17 cellular contexts compared by ENCODE assay signal in the genomic region with DNA sequence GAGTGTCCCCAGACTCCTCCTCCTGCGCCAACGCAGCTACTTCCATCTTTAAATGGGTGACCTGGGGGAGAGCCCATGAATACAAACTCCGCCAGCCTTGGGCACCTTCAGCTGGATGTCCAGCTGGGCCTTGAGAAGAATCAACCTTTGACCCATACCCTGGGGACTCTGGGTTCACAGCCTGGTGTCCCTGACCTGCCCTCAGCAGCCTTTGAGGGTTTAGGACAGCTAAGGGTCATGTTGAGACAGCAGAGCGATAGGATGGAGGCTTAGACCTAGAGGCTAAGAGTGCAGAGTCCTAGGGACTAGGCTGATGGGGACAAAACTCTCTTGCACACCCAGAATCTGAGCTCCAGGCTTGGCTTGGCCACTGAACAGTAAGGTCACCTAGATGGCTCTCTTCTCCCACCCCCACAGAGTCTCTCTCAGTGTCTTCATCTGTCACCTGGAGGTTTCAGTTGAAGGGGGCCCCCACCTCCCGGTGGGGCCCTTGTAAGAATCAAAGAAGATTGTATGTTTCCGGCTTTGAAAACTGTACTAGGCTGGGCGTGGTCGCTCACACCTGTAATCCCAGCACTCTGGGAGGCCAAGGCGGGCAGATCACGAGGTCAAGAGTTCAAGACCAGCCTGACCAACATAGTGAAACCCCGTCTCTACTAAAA. TPM values are rescaled to one million over a fixed set of nuclear protein-coding genes. Genes with fewer than 3 reads are reported as not detected.
A peak's percentile ranks its signal among the peaks of the same experiment; 100 is the strongest.
DNase-seq lines count a peak whose midpoint lies in the region; ATAC-seq and TF ChIP-seq lines count a peak whose summit lies in the region.
"Had no signal": no experiment of that assay in that cellular context is flagged by ENCODE, and none has a peak within 500 bp of the region (broad histone marks: within the 10 kb centered on the region; RNA-seq: fewer than 3 reads in every experiment).

No MANE protein-coding gene starts in this region.

- ATAC-seq in GM21786 (IDR thresholded peaks at IDR 0.05; ENCODE audit: unreplicated experiment), result peak; percentile 49
- ATAC-seq in naive thymus-derived CD4-positive, alpha-beta T cell, result no peak
- ATAC-seq: SK-N-SH treated with all-trans-retinoic acid at 6 μM for 48 hours had no signal

- no peaks in the 10 kb centered on the region for H3K9me3 ChIP-seq in naive thymus-derived CD4-positive, alpha-beta T cell (ENCODE audit: control insufficient read depth in 2 of 3, low read length in 3 of 3)
- H3K9me3 ChIP-seq in right atrium auricular region, result no peaks in the 10 kb centered on the region

- no peaks in the 10 kb centered on the region for H3K27me3 ChIP-seq in naive thymus-derived CD4-positive, alpha-beta T cell (ENCODE audit: control insufficient read depth in 2 of 2, insufficient read depth in 2 of 2, low read length in 2 of 2)
- H3K27me3 ChIP-seq in right atrium auricular region, result no peaks in the 10 kb centered on the region

- H3K36me3 Mint-ChIP-seq in activated CD4-positive, alpha-beta T cell treated with anti-CD3 and anti-CD28 coated beads, Interleukin-2, amount 10 ng/mL, durations not matched to agents 24 days and 14 days (ENCODE audit: low read depth), result peaks cover 7% of the 10 kb centered on the region
- H3K36me3 Mint-ChIP-seq in activated CD4-positive, alpha-beta memory T cell treated with anti-CD3 and anti-CD28 coated beads for 36 hours, result no peaks in the 10 kb centered on the region
- H3K36me3 Mint-ChIP-seq in naive thymus-derived CD4-positive, alpha-beta T cell, result peaks cover 0 to 4% (median 0%) of the 10 kb centered on the region in 5 donors
- H3K36me3 Mint-ChIP-seq: type B pancreatic cell had no signal

- H3K27ac Mint-ChIP-seq in activated CD4-positive, alpha-beta T cell treated with anti-CD3 and anti-CD28 coated beads, Interleukin-2, amount 10 ng/mL, durations not matched to agents 24 days and 14 days, result peak overlapping the region; percentile 65
- peak overlapping the region; percentile 78 for H3K27ac Mint-ChIP-seq in activated CD4-positive, alpha-beta memory T cell treated with anti-CD3 and anti-CD28 coated beads for 36 hours
- peak overlapping the region; percentile 68 to 95 (median 87) for H3K27ac Mint-ChIP-seq in naive thymus-derived CD4-positive, alpha-beta T cell
- H3K27ac Mint-ChIP-seq: activated B cell treated with CpG ODN at 0.5 μM for 24 hours, type B pancreatic cell had no signal

- no peak for DNase-seq in activated CD4-positive, alpha-beta T cell treated with anti-CD3 and anti-CD28 coated beads, Interleukin-2, amount 10 ng/mL, durations not matched to agents 24 days and 14 days
- DNase-seq in activated CD4-positive, alpha-beta T cell treated with anti-CD3 and anti-CD28 coated beads for 4 hours, result no peak
- peak; percentile 44 for DNase-seq in activated CD4-positive, alpha-beta memory T cell treated with anti-CD3 and anti-CD28 coated beads for 36 hours
- DNase-seq in naive thymus-derived CD4-positive, alpha-beta T cell, result no peak
- DNase-seq in right atrium auricular region (ENCODE audit: low spot score) (no peak), NCI-H69 (lab: John Stamatoyannopoulos, UW) (no peak), NCI-H510A (lab: John Stamatoyannopoulos, UW) (no peak)
- DNase-seq: activated B cell treated with CpG ODN at 0.5 μM for 24 hours; activated effector memory CD4-positive, alpha-beta T cell treated with Interleukin-2 at 50 U/mL for 16 hours; caudate nucleus; kidney glomerular epithelial cell; NCI-H2081 treated with DMSO at 0.1 percent for 48 hours; NK-92 treated with Interleukin-12 subunit alpha and Interleukin-12 subunit beta, amount 100 ng/mL, for 24 hours had no signal

- H3K4me3 ChIP-seq in naive thymus-derived CD4-positive, alpha-beta T cell (ENCODE audit: low read length), result no peak overlapping the region
- no peak overlapping the region for H3K4me3 ChIP-seq in right atrium auricular region

- no peak overlapping the region for H3K4me3 Mint-ChIP-seq in activated CD4-positive, alpha-beta T cell treated with anti-CD3 and anti-CD28 coated beads, Interleukin-2, amount 10 ng/mL, durations not matched to agents 24 days and 14 days
- no peak overlapping the region for H3K4me3 Mint-ChIP-seq in activated CD4-positive, alpha-beta memory T cell treated with anti-CD3 and anti-CD28 coated beads for 36 hours
- peak overlapping the region; percentile 30 to 72 (median 67) for H3K4me3 Mint-ChIP-seq in naive thymus-derived CD4-positive, alpha-beta T cell
- H3K4me3 Mint-ChIP-seq: activated B cell treated with CpG ODN at 0.5 μM for 24 hours, type B pancreatic cell had no signal

- intact Hi-C loops in activated CD4-positive, alpha-beta T cell treated with anti-CD3 and anti-CD28 coated beads, Interleukin-2, amount 10 ng/mL, durations not matched to agents 24 days and 14 days (cut with micrococcal nuclease), result no loop called here
- intact Hi-C loops in activated CD4-positive, alpha-beta memory T cell treated with anti-CD3 and anti-CD28 coated beads for 36 hours (cut with micrococcal nuclease), result loop anchor here (1.0 to 2.0 kb wide), 2 partner anchors 8 to 57 kb away; no protein-coding TSS in a partner anchor
- intact Hi-C loops in naive thymus-derived CD4-positive, alpha-beta T cell (cut with micrococcal nuclease), result no loop called here

- POLR2A ChIA-PET in activated CD4-positive, alpha-beta memory T cell treated with anti-CD3 and anti-CD28 coated beads for 36 hours (lab: Charles Lee), result interaction anchor here (0.6 to 1.1 kb wide), 2 partner anchors 13 to 18 kb away, joined by 3 read pairs; no protein-coding TSS in a partner anchor
- POLR2A ChIA-PET in naive thymus-derived CD4-positive, alpha-beta T cell (lab: Charles Lee), result interaction anchor here (0.9 to 2.8 kb wide), 7 partner anchors 9 to 74 kb away, joined by 3 to 11 read pairs (median 5); no protein-coding TSS in a partner anchor

- no peaks in the 10 kb centered on the region for H3K9me3 Mint-ChIP-seq in activated CD4-positive, alpha-beta T cell treated with anti-CD3 and anti-CD28 coated beads, Interleukin-2, amount 10 ng/mL, durations not matched to agents 24 days and 14 days
- H3K9me3 Mint-ChIP-seq in activated CD4-positive, alpha-beta memory T cell treated with anti-CD3 and anti-CD28 coated beads for 36 hours, result no peaks in the 10 kb centered on the region
- H3K9me3 Mint-ChIP-seq in naive thymus-derived CD4-positive, alpha-beta T cell, result no peaks in the 10 kb centered on the region
- H3K9me3 Mint-ChIP-seq: activated B cell treated with CpG ODN at 0.5 μM for 24 hours, type B pancreatic cell had no signal

- H3K4me1 Mint-ChIP-seq in activated CD4-positive, alpha-beta T cell treated with anti-CD3 and anti-CD28 coated beads, Interleukin-2, amount 10 ng/mL, durations not matched to agents 24 days and 14 days, result peaks cover 53% of the 10 kb centered on the region
- peaks cover 68% of the 10 kb centered on the region for H3K4me1 Mint-ChIP-seq in activated CD4-positive, alpha-beta memory T cell treated with anti-CD3 and anti-CD28 coated beads for 36 hours (ENCODE audit: low read depth)
- peaks cover 44 to 66% (median 59%) of the 10 kb centered on the region in 7 donors for H3K4me1 Mint-ChIP-seq in naive thymus-derived CD4-positive, alpha-beta T cell

- no peaks in the 10 kb centered on the region for H3K36me3 ChIP-seq in naive thymus-derived CD4-positive, alpha-beta T cell (ENCODE audit: control insufficient read depth in 2 of 3, insufficient read depth in 3 of 3, low read length in 3 of 3)
- H3K36me3 ChIP-seq in right atrium auricular region, result no peaks in the 10 kb centered on the region

- H3K27me3 Mint-ChIP-seq in activated CD4-positive, alpha-beta T cell treated with anti-CD3 and anti-CD28 coated beads, Interleukin-2, amount 10 ng/mL, durations not matched to agents 24 days and 14 days, result no peaks in the 10 kb centered on the region
- no peaks in the 10 kb centered on the region for H3K27me3 Mint-ChIP-seq in activated CD4-positive, alpha-beta memory T cell treated with anti-CD3 and anti-CD28 coated beads for 36 hours
- no peaks in the 10 kb centered on the region for H3K27me3 Mint-ChIP-seq in naive thymus-derived CD4-positive, alpha-beta T cell
- H3K27me3 Mint-ChIP-seq: activated B cell treated with CpG ODN at 0.5 μM for 24 hours, type B pancreatic cell had no signal

- no peak for TF ChIP-seq CTCF in right atrium auricular region (IDR thresholded peaks at IDR 0.05)

- CTCF ChIA-PET in activated CD4-positive, alpha-beta memory T cell treated with anti-CD3 and anti-CD28 coated beads for 36 hours (lab: Charles Lee), result interaction anchor here (1.1 to 22.0 kb wide), 10 partner anchors 10 to 164 kb away, joined by 4 to 386 read pairs (median 13); a partner anchor contains a TSS
- CTCF ChIA-PET in naive thymus-derived CD4-positive, alpha-beta T cell (lab: Charles Lee), result interaction anchor here (0.6 to 8.5 kb wide), 8 partner anchors 9 to 51 kb away, joined by 3 to 134 read pairs (median 8); a partner anchor contains a TSS

- H3K27ac ChIP-seq in naive thymus-derived CD4-positive, alpha-beta T cell (ENCODE audit: low read depth, low read length), result peak overlapping the region; percentile 37
- no peak overlapping the region for H3K27ac ChIP-seq in right atrium auricular region
- H3K27ac ChIP-seq: HL-60 had no signal

- peaks cover 42 to 58% of the 10 kb centered on the region in 2 donors for H3K4me1 ChIP-seq in naive thymus-derived CD4-positive, alpha-beta T cell (ENCODE audit: control insufficient read depth in 2 of 2, insufficient read depth in 2 of 2, low read length in 2 of 2)
- no peaks in the 10 kb centered on the region for H3K4me1 ChIP-seq in right atrium auricular region

RNA-seq across cellular contexts. Expression of a gene that starts 6.7 kb away (rescaled TPM):
- total RNA-seq in activated CD4-positive, alpha-beta T cell treated with anti-CD3 and anti-CD28 coated beads, Interleukin-2, amount 10 ng/mL, durations not matched to agents 24 days and 14 days, result 3.2 and 4.1 TPM in 2 replicates
- 10 to 100 TPM; 19.4 to 20.2 TPM for total RNA-seq in activated CD4-positive, alpha-beta memory T cell treated with anti-CD3 and anti-CD28 coated beads for 36 hours
- 100 to 1,000 TPM in 3 of 5 experiments, 10 to 100 TPM in 2; 53.3 to 173 (median 110) TPM for total RNA-seq in naive thymus-derived CD4-positive, alpha-beta T cell
- polyA plus RNA-seq in naive thymus-derived CD4-positive, alpha-beta T cell, result 100 to 1,000 TPM; 178 to 252 TPM
- total RNA-seq in right atrium auricular region, result 100 to 1,000 TPM in 1 of 2 donors, 10 to 100 TPM in 1; 14.3 to 116 TPM

RNA-seq across cellular contexts. Expression of a gene that starts 19.6 kb away (rescaled TPM):
- 86.7 and 86.8 TPM in 2 replicates for total RNA-seq in activated CD4-positive, alpha-beta T cell treated with anti-CD3 and anti-CD28 coated beads, Interleukin-2, amount 10 ng/mL, durations not matched to agents 24 days and 14 days
- 10 to 100 TPM; 38.1 to 39.7 TPM for total RNA-seq in activated CD4-positive, alpha-beta memory T cell treated with anti-CD3 and anti-CD28 coated beads for 36 hours
- 10 to 100 TPM; 34.0 to 48.0 (median 44.0) TPM for total RNA-seq in naive thymus-derived CD4-positive, alpha-beta T cell
- 10 to 100 TPM; 14.2 to 30.0 TPM for polyA plus RNA-seq in naive thymus-derived CD4-positive, alpha-beta T cell
- 10 to 100 TPM; 12.5 to 16.1 TPM for total RNA-seq in right atrium auricular region

RNA-seq across cellular contexts. Expression of a gene that starts 51.8 kb away (rescaled TPM):
- not detected in 2 replicates for total RNA-seq in activated CD4-positive, alpha-beta T cell treated with anti-CD3 and anti-CD28 coated beads, Interleukin-2, amount 10 ng/mL, durations not matched to agents 24 days and 14 days
- under 1 TPM; 0.12 to 0.36 TPM for total RNA-seq in activated CD4-positive, alpha-beta memory T cell treated with anti-CD3 and anti-CD28 coated beads for 36 hours
- total RNA-seq in naive thymus-derived CD4-positive, alpha-beta T cell, result 1 to 10 TPM in 3 of 5 experiments, under 1 TPM in 2; 0.32 to 1.9 (median 1.1) TPM
- polyA plus RNA-seq in naive thymus-derived CD4-positive, alpha-beta T cell, result under 1 TPM in 1 of 2 donors, not detected in 1; 0.53 TPM
- 10 to 100 TPM; 58.4 to 74.9 TPM for total RNA-seq in right atrium auricular region
- total RNA-seq: activated B cell treated with CpG ODN at 0.5 μM for 24 hours had no signal

Comparison
In these comparisons a context has a peak if more than half of its experiments do, and no peak if none do; other contexts are left out.
1. H3K4me3 Mint-ChIP-seq: peak in naive thymus-derived CD4-positive, alpha-beta T cell (10 of 10); none in activated CD4-positive, alpha-beta T cell treated with anti-CD3 and anti-CD28 coated beads, Interleukin-2, amount 10 ng/mL, durations not matched to agents 24 days and 14 days (single experiment) and activated CD4-positive, alpha-beta memory T cell treated with anti-CD3 and anti-CD28 coated beads for 36 hours (single experiment).
2. RNA of a gene that starts 51.8 kb away (total RNA-seq): 58.4 to 74.9 TPM in right atrium auricular region; 0.32 to 1.9 TPM in naive thymus-derived CD4-positive, alpha-beta T cell, 0.12 to 0.36 TPM in activated CD4-positive, alpha-beta memory T cell treated with anti-CD3 and anti-CD28 coated beads for 36 hours and not detected in activated CD4-positive, alpha-beta T cell treated with anti-CD3 and anti-CD28 coated beads, Interleukin-2, amount 10 ng/mL, durations not matched to agents 24 days and 14 days; every median in the first group is over 10 times any median in the second.
3. Peak in every context shown above with its lines, with median percentiles within 50 percentile points of each other: H3K27ac Mint-ChIP-seq.